ENCODE assay signal across 8 cellular contexts in genomic region chr7:135147899-135148721, GRCh38.
DNase-seq lines count a peak whose midpoint lies in the region; ATAC-seq lines count a peak whose summit lies in the region.

Gene TMEM140, plus strand, starts transcription at chr7:135148072. Its CDS starts 16,370 bp downstream, at chr7:135164442.

- H3K9ac ChIP-seq in adipocyte (ENCODE audit: low read length) = peak within 1 kb of the TSS; percentile 92

- ATAC-seq in HG02938 (IDR thresholded peaks at IDR 0.05; ENCODE audit: unreplicated experiment) = peak; percentile 63

- H3K4me1 ChIP-seq in adipocyte (ENCODE audit: control insufficient read depth, insufficient read depth, low read length) = peaks cover 30% of the 10 kb centered on the region

- no peaks in the 10 kb centered on the region for H3K9me3 ChIP-seq in adipocyte (ENCODE audit: control insufficient read depth, low read length)

- H3K4me3 ChIP-seq in adipocyte (ENCODE audit: low read length) = peak within 1 kb of the TSS; percentile 83

- DNase-seq in SIG-M5 treated with dmso at 0.1 percent for 504 hours (lab: John Stamatoyannopoulos, UW; ENCODE audit: unreplicated experiment) (peak; percentile 46), SIG-M5 (lab: John Stamatoyannopoulos, UW) (no peak), RPMI8226 (peak; percentile 88), adipocyte (ENCODE audit: low read depth) (peak; percentile 55), hippocampal formation (lab: John Stamatoyannopoulos, UW) (peak; percentile 50 to 75), NCI-H128 (lab: John Stamatoyannopoulos, UW; ENCODE audit: unreplicated experiment) (no peak)
- peak; percentile 60 for DNase-seq in stimulated activated CD8-positive, alpha-beta memory T cell treated with anti-CD3 and anti-CD28 coated beads, Interleukin-4, amount 100 ng/mL, for 48 hours

- peaks cover 21% of the 10 kb centered on the region for H3K36me3 ChIP-seq in adipocyte (ENCODE audit: control insufficient read depth, insufficient read depth, low read length, severe bottlenecking)

- no peaks in the 10 kb centered on the region for H3K27me3 ChIP-seq in adipocyte (replicated peaks; ENCODE audit: control insufficient read depth, insufficient read depth, low read length)

Comparison
In these comparisons a context has a peak if more than half of its experiments do, and no peak if none do; other contexts are left out.
1. DNase-seq: peak in SIG-M5 treated with dmso at 0.1 percent for 504 hours (single experiment), RPMI8226 (single experiment), adipocyte (single experiment), hippocampal formation (2 of 2) and stimulated activated CD8-positive, alpha-beta memory T cell treated with anti-CD3 and anti-CD28 coated beads, Interleukin-4, amount 100 ng/mL, for 48 hours (single experiment); none in SIG-M5 (single experiment) and NCI-H128 (single experiment).